In the genomic region with DNA sequence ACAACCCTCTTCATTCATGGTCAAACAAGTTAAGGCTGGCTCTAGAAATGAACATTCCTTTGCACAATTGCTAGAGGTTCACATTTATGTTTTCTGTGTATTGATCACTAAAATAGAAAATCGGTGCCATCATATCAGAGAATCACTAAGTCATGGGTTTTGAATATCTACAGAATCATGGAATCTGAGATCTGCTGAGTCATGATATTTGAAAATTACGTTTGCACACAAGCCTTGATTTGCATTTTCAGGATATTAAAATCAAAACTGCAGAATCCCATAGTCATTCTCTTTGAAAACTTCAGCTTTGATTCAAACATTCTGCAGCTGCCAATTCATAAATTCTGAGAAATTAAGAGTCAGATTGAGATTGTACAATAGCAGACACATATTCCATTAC, we compare ENCODE assay signal across 36 cellular contexts. TPM values are rescaled to one million over a fixed set of nuclear protein-coding genes. Genes with fewer than 3 reads are reported as not detected.
"Had no signal": no experiment of that assay in that cellular context is flagged by ENCODE, and none has a peak within 500 bp of the region (broad histone marks: within the 10 kb centered on the region; RNA-seq: fewer than 3 reads in every experiment).

No MANE protein-coding gene starts in this region.

- H3K36me3 ChIP-seq: adrenal gland, brain microvascular endothelial cell, breast epithelium had no signal

- H3K27me3 ChIP-seq: adrenal gland, body of pancreas, brain microvascular endothelial cell, breast epithelium had no signal

- H3K4me1 ChIP-seq: adrenal gland, body of pancreas, breast epithelium had no signal

- ATAC-seq: activated CD8-positive, alpha-beta T cell treated with anti-CD3 and anti-CD28 coated beads for 36 hours; activated naive CD4-positive, alpha-beta T cell treated with anti-CD3 and anti-CD28 coated beads, Interleukin-2, amount 50 U/mL, for 72 hours; activated T-cell treated with anti-CD3 and anti-CD28 coated beads, Interleukin-2, amount 50 U/mL, for 4 hours; activated T-cell treated with anti-CD3 and anti-CD28 coated beads, Interleukin-2, amount 50 U/mL, for 72 hours; activated T-helper 17 cell treated with anti-CD3 and anti-CD28 coated beads, Interleukin-2, amount 50 U/mL, for 72 hours; body of pancreas had no signal

- H3K36me3 Mint-ChIP-seq: activated CD4-positive, alpha-beta memory T cell treated with anti-CD3 and anti-CD28 coated beads for 36 hours; activated naive CD4-positive, alpha-beta T cell treated with anti-CD3 and anti-CD28 coated beads, Interleukin-2, amount 50 U/mL, for 72 hours; activated naive CD8-positive, alpha-beta T cell treated with anti-CD3 and anti-CD28 coated beads for 36 hours had no signal

- H3K9me3 Mint-ChIP-seq: activated B cell treated with CpG ODN at 0.5 μM for 24 hours; activated CD4-positive, alpha-beta memory T cell treated with anti-CD3 and anti-CD28 coated beads for 36 hours; activated CD4-positive, alpha-beta T cell treated with anti-CD3 and anti-CD28 coated beads, Interleukin-2, amount 10 ng/mL, durations not matched to agents 24 days and 14 days; activated CD8-positive, alpha-beta T cell treated with anti-CD3 and anti-CD28 coated beads for 36 hours; activated naive CD4-positive, alpha-beta T cell treated with anti-CD3 and anti-CD28 coated beads for 36 hours; activated naive CD4-positive, alpha-beta T cell treated with anti-CD3 and anti-CD28 coated beads, Interleukin-2, amount 50 U/mL, for 72 hours; activated naive CD8-positive, alpha-beta T cell treated with anti-CD3 and anti-CD28 coated beads for 36 hours; activated T-cell treated with anti-CD3 and anti-CD28 coated beads, Interleukin-2, amount 50 U/mL, for 4 hours; activated T-cell treated with anti-CD3 and anti-CD28 coated beads, Interleukin-2, amount 50 U/mL, for 72 hours; activated T-helper 1 cell treated with anti-CD3 and anti-CD28 coated beads, Interleukin-12 subunit alpha, Interleukin-12 subunit beta, Interleukin-2, Interleukin-4 antibody, amounts not matched to agents 30 ng/mL and 10 ng/mL and 1 ng/mL, durations not matched to agents 14 hours and 24 hours and 36 hours; activated T-helper 17 cell treated with anti-CD3 and anti-CD28 coated beads, Interleukin-2, amount 50 U/mL, for 72 hours; T-helper 1 cell treated with Interleukin-12 subunit alpha and Interleukin-12 subunit beta and Interleukin-4 antibody, amounts not matched to agents 30 μg/mL and 1 μg/mL, for 36 hours; T-helper 2 cell treated with Interferon-gamma antibody and Interleukin-4, amounts not matched to agents 5 μg/mL and 100 μg/mL, for 36 hours had no signal

- H3K27ac ChIP-seq: adrenal gland, body of pancreas, brain microvascular endothelial cell, breast epithelium, VCaP had no signal

- H3K4me1 Mint-ChIP-seq: activated B cell treated with CpG ODN at 0.5 μM for 24 hours; activated CD4-positive, alpha-beta T cell treated with anti-CD3 and anti-CD28 coated beads, Interleukin-2, amount 10 ng/mL, durations not matched to agents 24 days and 14 days; activated naive CD8-positive, alpha-beta T cell treated with anti-CD3 and anti-CD28 coated beads for 36 hours; activated T-helper 17 cell treated with anti-CD3 and anti-CD28 coated beads, Interleukin-2, amount 50 U/mL, for 72 hours had no signal

- H3K27ac Mint-ChIP-seq: activated B cell treated with CpG ODN at 0.5 μM for 24 hours; activated CD4-positive, alpha-beta memory T cell treated with anti-CD3 and anti-CD28 coated beads for 36 hours; activated CD4-positive, alpha-beta T cell treated with anti-CD3 and anti-CD28 coated beads, Interleukin-2, amount 10 ng/mL, durations not matched to agents 24 days and 14 days; activated CD8-positive, alpha-beta T cell treated with anti-CD3 and anti-CD28 coated beads for 36 hours; activated naive CD4-positive, alpha-beta T cell treated with anti-CD3 and anti-CD28 coated beads for 36 hours; activated naive CD4-positive, alpha-beta T cell treated with anti-CD3 and anti-CD28 coated beads, Interleukin-2, amount 50 U/mL, for 72 hours; activated naive CD8-positive, alpha-beta T cell treated with anti-CD3 and anti-CD28 coated beads for 36 hours; activated T-cell treated with anti-CD3 and anti-CD28 coated beads, Interleukin-2, amount 50 U/mL, for 72 hours; activated T-helper 1 cell treated with anti-CD3 and anti-CD28 coated beads, Interleukin-12 subunit alpha, Interleukin-12 subunit beta, Interleukin-2, Interleukin-4 antibody, amounts not matched to agents 30 ng/mL and 10 ng/mL and 1 ng/mL, durations not matched to agents 14 hours and 24 hours and 36 hours; activated T-helper 17 cell treated with anti-CD3 and anti-CD28 coated beads, Interleukin-2, amount 50 U/mL, for 72 hours; T-helper 1 cell treated with Interleukin-12 subunit alpha and Interleukin-12 subunit beta and Interleukin-4 antibody, amounts not matched to agents 30 μg/mL and 1 μg/mL, for 36 hours; T-helper 2 cell treated with Interferon-gamma antibody and Interleukin-4, amounts not matched to agents 5 μg/mL and 100 μg/mL, for 36 hours had no signal

- H3K4me3 Mint-ChIP-seq: activated B cell treated with CpG ODN at 0.5 μM for 24 hours; activated CD4-positive, alpha-beta memory T cell treated with anti-CD3 and anti-CD28 coated beads for 36 hours; activated CD4-positive, alpha-beta T cell treated with anti-CD3 and anti-CD28 coated beads, Interleukin-2, amount 10 ng/mL, durations not matched to agents 24 days and 14 days; activated CD8-positive, alpha-beta T cell treated with anti-CD3 and anti-CD28 coated beads for 36 hours; activated naive CD4-positive, alpha-beta T cell treated with anti-CD3 and anti-CD28 coated beads for 36 hours; activated naive CD8-positive, alpha-beta T cell treated with anti-CD3 and anti-CD28 coated beads for 36 hours; activated T-cell treated with anti-CD3 and anti-CD28 coated beads, Interleukin-2, amount 50 U/mL, for 4 hours; activated T-cell treated with anti-CD3 and anti-CD28 coated beads, Interleukin-2, amount 50 U/mL, for 72 hours; activated T-helper 1 cell treated with anti-CD3 and anti-CD28 coated beads, Interleukin-12 subunit alpha, Interleukin-12 subunit beta, Interleukin-2, Interleukin-4 antibody, amounts not matched to agents 30 ng/mL and 10 ng/mL and 1 ng/mL, durations not matched to agents 14 hours and 24 hours and 36 hours; activated T-helper 17 cell treated with anti-CD3 and anti-CD28 coated beads, Interleukin-2, amount 50 U/mL, for 72 hours; T-helper 1 cell treated with Interleukin-12 subunit alpha and Interleukin-12 subunit beta and Interleukin-4 antibody, amounts not matched to agents 30 μg/mL and 1 μg/mL, for 36 hours; T-helper 2 cell treated with Interferon-gamma antibody and Interleukin-4, amounts not matched to agents 5 μg/mL and 100 μg/mL, for 36 hours had no signal

- H3K9me3 ChIP-seq: adrenal gland, body of pancreas, breast epithelium had no signal

- H3K4me3 ChIP-seq: adrenal gland, body of pancreas, breast epithelium had no signal

- DNase-seq: activated B cell treated with CpG ODN at 0.5 μM for 24 hours; activated CD4-positive, alpha-beta memory T cell treated with anti-CD3 and anti-CD28 coated beads for 36 hours; activated CD4-positive, alpha-beta T cell treated with anti-CD3 and anti-CD28 coated beads for 4 hours; activated CD4-positive, alpha-beta T cell treated with anti-CD3 and anti-CD28 coated beads, Interleukin-2, amount 10 ng/mL, durations not matched to agents 24 days and 14 days; activated CD4-positive, alpha-beta T cell treated with anti-CD3 and anti-CD28 coated beads, Interleukin-2, amount 50 U/mL, for 1 hour; activated CD4-positive, alpha-beta T cell treated with anti-CD3 and anti-CD28 coated beads, Interleukin-2, amount 50 U/mL, for 4 hours; activated CD4-positive, CD25-positive, alpha-beta regulatory T cell treated with anti-CD3 and anti-CD28 coated beads, Interleukin-2, amount 50 U/mL, for 72 hours; activated CD8-positive, alpha-beta memory T cell treated with anti-CD3 and anti-CD28 coated beads, Interleukin-2, amount 50 U/mL, for 4 hours; activated CD8-positive, alpha-beta T cell treated with anti-CD3 and anti-CD28 coated beads for 36 hours; activated effector memory CD4-positive, alpha-beta T cell treated with anti-CD3 and anti-CD28 coated beads, Interleukin-2, amount 50 U/mL, for 16 hours; activated gamma-delta T cell treated with Interleukin-2 at 50 U/mL for 16 hours; activated naive CD4-positive, alpha-beta T cell; activated naive CD4-positive, alpha-beta T cell treated with anti-CD3 and anti-CD28 coated beads for 36 hours; activated naive CD4-positive, alpha-beta T cell treated with anti-CD3 and anti-CD28 coated beads, Interleukin-2, amount 50 U/mL, for 16 hours; activated naive CD8-positive, alpha-beta T cell treated with anti-CD3 and anti-CD28 coated beads for 36 hours; activated T-cell treated with anti-CD3 and anti-CD28 coated beads for 4 hours; activated T-cell treated with anti-CD3 and anti-CD28 coated beads, Interleukin-2, amount 50 U/mL, for 1 hour; activated T-cell treated with anti-CD3 and anti-CD28 coated beads, Interleukin-2, amount 50 U/mL, for 4 hours; activated T-cell treated with anti-CD3 and anti-CD28 coated beads, Interleukin-2, amount 50 U/mL, for 72 hours; adrenal gland; amniotic stem cell; aorta; body of pancreas; brain microvascular endothelial cell; central memory CD4-positive, alpha-beta T cell; T-helper 2 cell; T-helper 9 cell had no signal

- FAIRE-seq: astrocyte, TTC549 had no signal

RNA-seq across cellular contexts. Expression of a gene that starts 26.1 kb away (rescaled TPM):
- total RNA-seq: activated B cell treated with CpG ODN at 0.5 μM for 24 hours; activated CD4-positive, alpha-beta memory T cell treated with anti-CD3 and anti-CD28 coated beads for 36 hours; activated CD4-positive, alpha-beta T cell treated with anti-CD3 and anti-CD28 coated beads, Interleukin-2, amount 10 ng/mL, durations not matched to agents 24 days and 14 days; activated naive CD4-positive, alpha-beta T cell treated with anti-CD3 and anti-CD28 coated beads for 36 hours; activated T-helper 1 cell treated with anti-CD3 and anti-CD28 coated beads, Interleukin-12 subunit alpha, Interleukin-12 subunit beta, Interleukin-2, Interleukin-4 antibody, amounts not matched to agents 30 ng/mL and 10 ng/mL and 1 ng/mL, durations not matched to agents 14 hours and 24 hours and 36 hours; activated T-helper 17 cell treated with anti-CD3 and anti-CD28 coated beads, Interleukin-2, amount 50 U/mL, for 72 hours had no signal
